23 cellular contexts compared by ENCODE assay signal in the genomic region with DNA sequence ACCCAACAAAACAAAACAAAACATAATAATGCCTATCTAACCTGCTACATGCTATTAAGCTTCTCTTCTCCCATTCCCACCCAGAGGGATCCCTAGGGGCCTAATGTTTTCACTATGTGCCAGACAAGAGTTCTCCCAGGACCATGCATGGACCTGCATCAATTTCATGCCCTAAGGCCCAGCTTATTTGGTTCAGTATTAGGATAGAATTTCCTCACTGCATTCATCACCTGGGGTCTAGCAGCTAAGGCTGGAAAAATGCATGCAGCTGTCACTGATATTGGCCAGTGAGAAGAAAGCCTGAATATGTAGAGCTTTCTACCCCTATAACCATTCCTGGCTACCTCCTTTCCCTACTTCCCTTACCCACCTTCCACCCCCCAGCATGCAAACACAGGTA. TPM values are rescaled to one million over a fixed set of nuclear protein-coding genes. Genes with fewer than 3 reads are reported as not detected.
DNase-seq lines count a peak whose midpoint lies in the region; ATAC-seq and TF ChIP-seq lines count a peak whose summit lies in the region.
"Had no signal": no experiment of that assay in that cellular context is flagged by ENCODE, and none has a peak within 500 bp of the region (broad histone marks: within the 10 kb centered on the region; RNA-seq: fewer than 3 reads in every experiment).

No MANE protein-coding gene starts in this region.

- no peak overlapping the region for H3K4me2 ChIP-seq in trophoblast cell (ENCODE audit: low read length)
- H3K4me2 ChIP-seq: KMS-11 had no signal

- no peak overlapping the region for H3K4me3 ChIP-seq in cardiac muscle cell
- no peak overlapping the region for H3K4me3 ChIP-seq in Caco-2 (ENCODE audit: low read depth, low read length)
- H3K4me3 ChIP-seq in trophoblast cell (ENCODE audit: low read depth, low read length): no peak overlapping the region
- H3K4me3 ChIP-seq: GM23248, SJSA1 had no signal

- H3K36me3 ChIP-seq in cardiac muscle cell (peaks cover 37% of the 10 kb centered on the region), Caco-2 (ENCODE audit: control insufficient read depth, insufficient read depth, low read length) (peaks cover 1% of the 10 kb centered on the region; the same call in 1 of the 2 replicates), trophoblast cell (ENCODE audit: control insufficient read depth in 1 of 2, insufficient read depth in 2 of 2, low read length in 2 of 2) (peaks cover 10 to 22% of the 10 kb centered on the region in 2 experiments)

- H3K27me3 Mint-ChIP-seq in Caco-2 (ENCODE audit: insufficient read depth, unreplicated experiment) (no peaks in the 10 kb centered on the region), immature natural killer cell (ENCODE audit: low read depth in 3 of 3) (peaks cover 3 to 7% (median 4%) of the 10 kb centered on the region in 3 donors)
- H3K27me3 Mint-ChIP-seq in stimulated activated memory B cell treated with anti-CD40 and anti-IgM and Interleukin-4, amounts not matched to agents 10 μg/mL and 1 μg/mL and 100 μg/mL, for 72 hours: no peaks in the 10 kb centered on the region

- H3K79me1 ChIP-seq in trophoblast cell (ENCODE audit: low read length): peaks cover 5% of the 10 kb centered on the region

- intact Hi-C loops in cardiac septum (cut with DNase I): no loop called here
- intact Hi-C loops in Caco-2 (cut with micrococcal nuclease; ENCODE audit: unreplicated experiment): loop anchor here (5.0 kb wide), 2 partner anchors 85 to 115 kb away; a partner anchor contains a TSS

- H3K14ac ChIP-seq in trophoblast cell (ENCODE audit: low read length): no peak overlapping the region

- peak overlapping the region; percentile 42 for H3K27ac Mint-ChIP-seq in Caco-2 (ENCODE audit: unreplicated experiment)
- peak overlapping the region; percentile 28 to 77 (median 60) for H3K27ac Mint-ChIP-seq in immature natural killer cell
- H3K27ac Mint-ChIP-seq in stimulated activated memory B cell treated with anti-CD40 and anti-IgM and Interleukin-4, amounts not matched to agents 10 μg/mL and 1 μg/mL and 100 μg/mL, for 72 hours: no peak overlapping the region

- no peak overlapping the region for H2BK120ac ChIP-seq in trophoblast cell (ENCODE audit: insufficient read depth, low read length, poor library complexity)

- H3K23ac ChIP-seq in trophoblast cell (ENCODE audit: low read length): no peak overlapping the region

- CTCF ChIA-PET in Caco-2 (lab: Charles Lee): no interaction called here

- no peak overlapping the region for H4K12ac ChIP-seq in trophoblast cell (ENCODE audit: low read depth, low read length)

- no peak overlapping the region for H3K18ac ChIP-seq in trophoblast cell (ENCODE audit: low read length)

- no peak for DNase-seq in cardiac muscle cell (ENCODE audit: low read depth in 1 of 2, low spot score in 1 of 2)
- no peak for DNase-seq in cardiac septum (ENCODE audit: low spot score)
- DNase-seq in Caco-2: no peak
- DNase-seq in immature natural killer cell: no peak
- DNase-seq in trophoblast cell: peak; percentile 78 to 82
- DNase-seq in stimulated activated naive CD4-positive, alpha-beta T cell treated with Interleukin-2 at 50 U/mL for 16 hours (lab: John Stamatoyannopoulos, UW): no peak
- DNase-seq: DMS79; GM23248; HCEC 1CT; NCI-H1105; NCI-H146; NCI-H2029; NCI-H2171; NCI-H345; NCI-H524; NCI-H774; NK-92 treated with Interleukin-12 subunit alpha and Interleukin-12 subunit beta, amount 100 ng/mL, for 24 hours had no signal

- no peak for ATAC-seq in stimulated activated memory B cell treated with anti-CD40 and anti-IgM and Interleukin-4, amounts not matched to agents 10 μg/mL and 1 μg/mL and 100 μg/mL, for 72 hours
- no peak for ATAC-seq in GM18907 (IDR thresholded peaks at IDR 0.05; ENCODE audit: unreplicated experiment)

- no peak overlapping the region for H3K9ac ChIP-seq in trophoblast cell (ENCODE audit: low read length)
- H3K9ac ChIP-seq: GM23248, KMS-11 had no signal

- H3K4me1 ChIP-seq in cardiac muscle cell (ENCODE audit: low read depth): peaks cover 14% of the 10 kb centered on the region
- H3K4me1 ChIP-seq in Caco-2: peaks cover 49% of the 10 kb centered on the region
- peaks cover 14 to 19% of the 10 kb centered on the region in 2 experiments for H3K4me1 ChIP-seq in trophoblast cell (ENCODE audit: control insufficient read depth in 1 of 2, insufficient read depth in 2 of 2, low read length in 2 of 2)
- H3K4me1 ChIP-seq: SJSA1 had no signal

- no peaks in the 10 kb centered on the region for H3K27me3 ChIP-seq in cardiac muscle cell
- no peaks in the 10 kb centered on the region for H3K27me3 ChIP-seq in Caco-2 (replicated peaks; ENCODE audit: control insufficient read depth, insufficient read depth, low read length)
- H3K27me3 ChIP-seq in trophoblast cell (ENCODE audit: insufficient read depth, low read length): no peaks in the 10 kb centered on the region
- H3K27me3 ChIP-seq: SJSA1 had no signal

- peaks cover 46% of the 10 kb centered on the region for H3K36me3 Mint-ChIP-seq in Caco-2 (ENCODE audit: insufficient read depth, unreplicated experiment)
- peaks cover 38 to 64% (median 50%) of the 10 kb centered on the region in 3 donors for H3K36me3 Mint-ChIP-seq in immature natural killer cell
- peaks cover 59% of the 10 kb centered on the region for H3K36me3 Mint-ChIP-seq in stimulated activated memory B cell treated with anti-CD40 and anti-IgM and Interleukin-4, amounts not matched to agents 10 μg/mL and 1 μg/mL and 100 μg/mL, for 72 hours

- H3K4me3 Mint-ChIP-seq in Caco-2 (ENCODE audit: unreplicated experiment) (no peak overlapping the region), immature natural killer cell (no peak overlapping the region)
- H3K4me3 Mint-ChIP-seq in stimulated activated memory B cell treated with anti-CD40 and anti-IgM and Interleukin-4, amounts not matched to agents 10 μg/mL and 1 μg/mL and 100 μg/mL, for 72 hours: no peak overlapping the region

- no TSS peak for BruUV-seq in Caco-2 (replicated peaks; lab: Mats Ljungman, UMichigan)

- H2BK5ac ChIP-seq in trophoblast cell (ENCODE audit: low read depth, low read length, poor library complexity): no peak overlapping the region

- TF ChIP-seq CTCF in cardiac muscle cell (IDR thresholded peaks at IDR 0.05; ENCODE audit: low read depth, low read length) (no peak), Caco-2 (IDR thresholded peaks at IDR 0.05; ENCODE audit: insufficient read depth in 1 of 2, low read depth in 1 of 2, low read length in 1 of 2, severe bottlenecking in 1 of 2, unreplicated experiment in 1 of 2) (no peak)

- H3K27ac ChIP-seq in cardiac muscle cell: peak overlapping the region; percentile 81
- no peak overlapping the region for H3K27ac ChIP-seq in trophoblast cell (ENCODE audit: low read depth, low read length)
- H3K27ac ChIP-seq: C4-2B, GM23248, HL-60, KMS-11, SJSA1 had no signal

- H3K9me3 ChIP-seq in cardiac muscle cell (ENCODE audit: low read depth) (no peaks in the 10 kb centered on the region), Caco-2 (no peaks in the 10 kb centered on the region), trophoblast cell (ENCODE audit: insufficient read depth, low read depth, low read length) (peaks cover 2% of the 10 kb centered on the region)
- H3K9me3 ChIP-seq: SJSA1 had no signal

- no peak overlapping the region for H2AK5ac ChIP-seq in trophoblast cell (ENCODE audit: low read length)

- no peaks in the 10 kb centered on the region for H3K9me3 Mint-ChIP-seq in Caco-2 (ENCODE audit: unreplicated experiment)
- no peaks in the 10 kb centered on the region for H3K9me3 Mint-ChIP-seq in immature natural killer cell
- H3K9me3 Mint-ChIP-seq in stimulated activated memory B cell treated with anti-CD40 and anti-IgM and Interleukin-4, amounts not matched to agents 10 μg/mL and 1 μg/mL and 100 μg/mL, for 72 hours: no peaks in the 10 kb centered on the region

- no peak overlapping the region for H4K91ac ChIP-seq in trophoblast cell (ENCODE audit: low read depth, low read length)

- H3K79me2 ChIP-seq in trophoblast cell (ENCODE audit: control insufficient read depth, insufficient read depth, low read length, poor library complexity): peaks cover 2% of the 10 kb centered on the region

- no peak overlapping the region for H2AFZ ChIP-seq in trophoblast cell (ENCODE audit: insufficient read depth, low read length, poor library complexity)
- H2AFZ ChIP-seq: GM23248 had no signal

- H3K4me1 Mint-ChIP-seq in Caco-2 (ENCODE audit: low read depth, unreplicated experiment) (peaks cover 23% of the 10 kb centered on the region), immature natural killer cell (peaks cover 43 to 44% of the 10 kb centered on the region in 2 donors)
- peaks cover 37% of the 10 kb centered on the region for H3K4me1 Mint-ChIP-seq in stimulated activated memory B cell treated with anti-CD40 and anti-IgM and Interleukin-4, amounts not matched to agents 10 μg/mL and 1 μg/mL and 100 μg/mL, for 72 hours

- no peak overlapping the region for H2BK12ac ChIP-seq in trophoblast cell (ENCODE audit: low read length)

- H3K4ac ChIP-seq in trophoblast cell (ENCODE audit: low read depth, low read length): no peak overlapping the region

- H4K8ac ChIP-seq in trophoblast cell (ENCODE audit: low read depth, low read length): no peak overlapping the region

- POLR2A ChIA-PET in Caco-2 (lab: Charles Lee): interaction anchor here (0.5 kb wide), 1 partner anchor 62 kb away, joined by 3 read pairs; no protein-coding TSS in a partner anchor

RNA-seq across cellular contexts. Expression of a gene that starts 2.0 kb away (rescaled TPM):
- total RNA-seq in cardiac muscle cell (0.25 and 0.57 TPM in 2 replicates), cardiac septum (9.4 TPM), Caco-2 (2022) (0.45 and 1.00 TPM in 2 replicates)
- polyA plus RNA-seq in cardiac muscle cell (0.11 and 0.39 TPM in 2 replicates), immature natural killer cell (100 to 1,000 TPM; 394 to 546 (median 502) TPM)
- polyA plus RNA-seq in trophoblast cell (2013): 1.2 and 1.3 TPM in 2 replicates
- total RNA-seq: SJSA1 had no signal

Comparison
In these comparisons a context has a peak if more than half of its experiments do, and no peak if none do; other contexts are left out.
1. DNase-seq: peak in trophoblast cell (2 of 2); none in cardiac muscle cell (0 of 2), cardiac septum (single experiment), Caco-2 (0 of 2), immature natural killer cell (0 of 3) and stimulated activated naive CD4-positive, alpha-beta T cell treated with Interleukin-2 at 50 U/mL for 16 hours (single experiment).